1 cellular context compared by ENCODE assay signal in the genomic region with DNA sequence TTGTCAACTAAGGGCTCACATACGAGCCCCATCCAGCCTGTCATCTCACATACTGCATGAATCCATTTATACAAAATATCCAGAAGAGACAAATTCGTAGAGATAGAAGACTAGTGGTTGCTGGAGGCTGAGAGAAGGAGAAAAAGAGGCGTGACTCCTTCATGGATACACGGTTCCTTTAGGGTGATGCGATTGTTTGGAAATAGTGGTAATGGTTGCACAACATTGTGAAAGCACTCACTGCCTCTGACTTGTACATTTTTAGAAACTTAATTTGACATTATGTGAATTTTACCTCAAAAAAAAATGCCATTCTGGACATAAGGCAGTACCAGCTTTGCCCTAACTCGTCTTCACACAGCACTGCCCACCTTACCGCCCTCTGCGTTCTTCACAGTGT.
TF ChIP-seq lines count a peak whose summit lies in the region.

No MANE protein-coding gene starts in this region.

TF ChIP-seq in IMR-90, 13 proteins besides CTCF, POLR2A, EP300 and RAD21:
- TF ChIP-seq CEBPB (IDR thresholded peaks at IDR 0.05; ENCODE audit: low read depth, low read length) (peak; percentile 92), CHD1 (IDR thresholded peaks at IDR 0.05; ENCODE audit: low read depth, low read length) (no peak), BHLHE40 (IDR thresholded peaks at IDR 0.05; ENCODE audit: low read depth, low read length) (no peak), SMC3 (IDR thresholded peaks at IDR 0.05; ENCODE audit: low read depth, low read length) (no peak), NFE2L2 (IDR thresholded peaks at IDR 0.05; ENCODE audit: low read depth, low read length) (no peak), RFX5 (IDR thresholded peaks at IDR 0.05; ENCODE audit: low read depth, low read length) (no peak), RCOR1 (IDR thresholded peaks at IDR 0.05; ENCODE audit: insufficient replicate concordance, low read length) (no peak), MXI1 (IDR thresholded peaks at IDR 0.05; ENCODE audit: borderline replicate concordance, low read depth, low read length) (no peak), USF2 (IDR thresholded peaks at IDR 0.05; ENCODE audit: low read depth, low read length) (no peak)
